ENCODE assay signal across 8 cellular contexts in genomic region chr19:48623556-48624066, GRCh38. TPM values are rescaled to one million over a fixed set of nuclear protein-coding genes. Genes with fewer than 3 reads are reported as not detected.
DNase-seq lines count a peak whose midpoint lies in the region; ATAC-seq and TF ChIP-seq lines count a peak whose summit lies in the region.

No MANE protein-coding gene starts in this region.

- peak overlapping the region; percentile 53 for H3K27ac ChIP-seq in ACC112 (ENCODE audit: low read depth, low read length)
- peak overlapping the region; percentile 84 for H3K27ac ChIP-seq in IMR-90 (ENCODE audit: insufficient read depth, low read length)
- H3K27ac ChIP-seq in breast epithelium, result peak overlapping the region; percentile 73 to 82

- POLR2A ChIA-PET in IMR-90 (lab: Charles Lee; ENCODE audit: unreplicated experiment), result interaction anchor here (0.6 kb wide), 1 partner anchor 249 kb away, joined by 17 read pairs; no protein-coding TSS in a partner anchor

- H3K27me3 ChIP-seq in ACC112 (ENCODE audit: insufficient read depth, low read length), result no peaks in the 10 kb centered on the region
- no peaks in the 10 kb centered on the region for H3K27me3 ChIP-seq in IMR-90 (ENCODE audit: control insufficient read depth, insufficient read depth, low read length)
- no peaks in the 10 kb centered on the region for H3K27me3 ChIP-seq in breast epithelium
- H3K27me3 ChIP-seq in mucosa of stomach (ENCODE audit: control insufficient read depth, insufficient read depth, low read length), result no peaks in the 10 kb centered on the region

- dilution Hi-C loops in IMR-90 (cut with HindIII; ENCODE audit: low sequenced_read_pairs, unreplicated experiment), result no loop called here

- H3K9me3 ChIP-seq in IMR-90 (ENCODE audit: control insufficient read depth, insufficient read depth, low read length), result no peaks in the 10 kb centered on the region
- H3K9me3 ChIP-seq in breast epithelium, result no peaks in the 10 kb centered on the region
- H3K9me3 ChIP-seq in mucosa of stomach (ENCODE audit: control insufficient read depth, low read length), result no peaks in the 10 kb centered on the region

- TF ChIP-seq RAD21 in IMR-90 (IDR thresholded peaks at IDR 0.05; ENCODE audit: low read length), result no peak

- peak overlapping the region; percentile 38 for H2BK120ac ChIP-seq in IMR-90 (ENCODE audit: low read depth, low read length)

- H3K36me3 ChIP-seq in ACC112 (ENCODE audit: insufficient read depth, low read length), result no peaks in the 10 kb centered on the region
- peaks cover 6% of the 10 kb centered on the region; the same call in 1 of the 2 replicates for H3K36me3 ChIP-seq in IMR-90 (ENCODE audit: control insufficient read depth, insufficient read depth, low read length)
- no peaks in the 10 kb centered on the region for H3K36me3 ChIP-seq in breast epithelium
- no peaks in the 10 kb centered on the region for H3K36me3 ChIP-seq in mucosa of stomach (ENCODE audit: control insufficient read depth, insufficient read depth, low read length)

- H3K79me2 ChIP-seq in ACC112 (ENCODE audit: control insufficient read depth, insufficient read depth, low read length, unreplicated experiment), result peaks cover 16% of the 10 kb centered on the region

- H3K9me1 ChIP-seq in IMR-90 (ENCODE audit: insufficient read depth, low read length), result peaks cover 4% of the 10 kb centered on the region

- peak overlapping the region; percentile 94 for H2AK9ac ChIP-seq in IMR-90 (replicated peaks; ENCODE audit: low read depth, low read length, poor library complexity)

- no peak for ATAC-seq in IMR-90 (ENCODE audit: low read depth)
- ATAC-seq in HG03196 (IDR thresholded peaks at IDR 0.05; ENCODE audit: unreplicated experiment), result no peak
- no peak for ATAC-seq in HG03280 (IDR thresholded peaks at IDR 0.05; ENCODE audit: unreplicated experiment)

- peak overlapping the region; percentile 17; the same call in 1 of the 2 replicates for H2BK20ac ChIP-seq in IMR-90 (ENCODE audit: low read depth, low read length)

- H4K20me1 ChIP-seq in IMR-90 (ENCODE audit: insufficient read depth, low read length), result peaks cover 3% of the 10 kb centered on the region

- H2AFZ ChIP-seq in ACC112 (ENCODE audit: low read length, unreplicated experiment) (peak overlapping the region; percentile 59), IMR-90 (replicated peaks; ENCODE audit: low read length, poor library complexity) (peak overlapping the region; percentile 87)

- H3K56ac ChIP-seq in IMR-90 (ENCODE audit: extremely low read depth, insufficient read depth, low read length), result peak overlapping the region; percentile 82

- no peak for TF ChIP-seq CTCF in IMR-90 (conservative IDR thresholded peaks at IDR 0.05; ENCODE audit: low read depth, low read length)
- TF ChIP-seq CTCF in breast epithelium (IDR thresholded peaks at IDR 0.05), result no peak

- H2BK5ac ChIP-seq in IMR-90 (ENCODE audit: low read depth, low read length, poor library complexity, severe bottlenecking), result peak overlapping the region; percentile 75

- peak overlapping the region; percentile 74 for H3K4me3 ChIP-seq in ACC112 (ENCODE audit: low read depth, low read length)
- peak overlapping the region; percentile 41 for H3K4me3 ChIP-seq in IMR-90 (ENCODE audit: insufficient read depth, low read depth, low read length)
- H3K4me3 ChIP-seq in breast epithelium, result peak overlapping the region; percentile 34 to 65 (median 50)
- H3K4me3 ChIP-seq in mucosa of stomach (ENCODE audit: low read length), result peak overlapping the region; percentile 29

- TF ChIP-seq POLR2A in IMR-90 (IDR thresholded peaks at IDR 0.05; ENCODE audit: low read depth, low read length) (no peak), breast epithelium (IDR thresholded peaks at IDR 0.05) (no peak)

- CTCF ChIA-PET in IMR-90 (lab: Yijun Ruan, JAX), result no interaction called here

- no TSS peak for BruUV-seq in IMR-90 (replicated peaks; lab: Mats Ljungman, UMichigan)

- DNase-seq in IMR-90 (no peak), breast epithelium (ENCODE audit: low spot score in 2 of 2) (no peak), foreskin melanocyte (no peak), NAMALWA (ENCODE audit: low spot score) (no peak)

- in situ Hi-C loops in IMR-90 (cut with MboI; ENCODE audit: low sequenced_read_pairs), result no loop called here

- H4K8ac ChIP-seq in IMR-90 (ENCODE audit: low read depth in 2 of 2, low read length in 2 of 2), result peak overlapping the region; percentile 88 to 94

- intact Hi-C loops in IMR-90 (cut with micrococcal nuclease), result no loop called here
- intact Hi-C loops in breast epithelium (cut with DNase I; ENCODE audit: low total_unique reads), result loop anchor here (2.0 kb wide), 1 partner anchor 71 kb away; the partner anchor contains the start of gene FUT2

- H3K23ac ChIP-seq in IMR-90 (ENCODE audit: low read depth, low read length), result peak overlapping the region; percentile 77

- 43% methylated on average over 1 of the region's 8 CpGs; no CpG with 5 or more reads in 1 of the 2 experiments for WGBS in IMR-90 (ENCODE audit: extremely low coverage in 2 of 2, insufficient read length in 1 of 2), 2 experiments

- H3K14ac ChIP-seq in IMR-90 (replicated peaks; ENCODE audit: low read depth, low read length), result peak overlapping the region; percentile 91

- peak overlapping the region; percentile 34; the same call in 1 of the 2 replicates for H3K18ac ChIP-seq in IMR-90 (ENCODE audit: low read depth, low read length)

- peak overlapping the region; percentile 66 for H4K5ac ChIP-seq in IMR-90 (ENCODE audit: low read depth, low read length)

- H2BK15ac ChIP-seq in IMR-90 (ENCODE audit: low read depth, low read length), result peak overlapping the region; percentile 17; the same call in 1 of the 3 replicates

- peaks cover 12% of the 10 kb centered on the region for H3K4me1 ChIP-seq in ACC112 (ENCODE audit: control insufficient read depth, insufficient read depth, low read length, unreplicated experiment)
- peaks cover 7% of the 10 kb centered on the region for H3K4me1 ChIP-seq in IMR-90 (ENCODE audit: control insufficient read depth, insufficient read depth, low read length)
- peaks cover 0 to 6% of the 10 kb centered on the region in 2 donors for H3K4me1 ChIP-seq in breast epithelium
- peaks cover 50% of the 10 kb centered on the region for H3K4me1 ChIP-seq in mucosa of stomach (ENCODE audit: control insufficient read depth, insufficient read depth, low read length)

- H2AK5ac ChIP-seq in IMR-90 (ENCODE audit: low read depth, low read length), result peak overlapping the region; percentile 38

- H3K9ac ChIP-seq in IMR-90 (ENCODE audit: low read depth, low read length) (peak overlapping the region; percentile 87), mucosa of stomach (ENCODE audit: low read length) (peak overlapping the region; percentile 38)

- H3K79me1 ChIP-seq in IMR-90 (ENCODE audit: low read depth in 1 of 2, low read length in 2 of 2), result peaks cover 13 to 36% of the 10 kb centered on the region in 2 experiments

- H3K4me2 ChIP-seq in IMR-90 (ENCODE audit: low read depth, low read length), result peak overlapping the region; percentile 90

- H4K91ac ChIP-seq in IMR-90 (ENCODE audit: insufficient read depth, low read depth, low read length), result peak overlapping the region; percentile 84

- peak overlapping the region; percentile 91 for H3K4ac ChIP-seq in IMR-90 (ENCODE audit: low read depth, low read length)

TF ChIP-seq in IMR-90, 13 proteins besides CTCF, POLR2A, EP300 and RAD21:
- peak; percentile 57 for TF ChIP-seq CEBPB (IDR thresholded peaks at IDR 0.05; ENCODE audit: low read depth, low read length)
- no peak for TF ChIP-seq BHLHE40 (IDR thresholded peaks at IDR 0.05; ENCODE audit: low read depth, low read length)
- TF ChIP-seq CHD1 (IDR thresholded peaks at IDR 0.05; ENCODE audit: low read depth, low read length), result 0 out of 2 replicates have a peak, but pooled peaks have one; percentile 37
- TF ChIP-seq ELK1 (IDR thresholded peaks at IDR 0.05; ENCODE audit: borderline replicate concordance, low read depth, low read length), result no peak
- no peak for TF ChIP-seq SMC3 (IDR thresholded peaks at IDR 0.05; ENCODE audit: low read depth, low read length)
- no peak for TF ChIP-seq FOS (IDR thresholded peaks at IDR 0.05; ENCODE audit: low read depth, low read length)

RNA-seq across cellular contexts. Expression of gene SPHK2, which starts 4.3 kb away (rescaled TPM):
- total RNA-seq in IMR-90 (2012; rRNA removed) (1.6 and 1.7 TPM in 2 replicates), breast epithelium (10 to 100 TPM in 2 of 3 donors, 1 to 10 TPM in 1; 7.4 to 10.8 (median 10.5) TPM)
- polyA plus RNA-seq in IMR-90 (2012; rRNA removed), result 9.9 and 11.9 TPM in 2 replicates
- 10.3 and 12.8 TPM in 2 replicates for polyA plus RNA-seq in IMR-90 (2012; cell fraction: cytosol; rRNA removed)
- polyA plus RNA-seq in IMR-90 (2012; cell fraction: nucleus; rRNA removed; ENCODE audit: low replicate concordance), result 24.1 and 56.8 TPM in 2 replicates

RNA-seq across cellular contexts. Expression of gene RPL18, which starts 4.6 kb away (rescaled TPM):
- 1,909 and 2,552 TPM in 2 replicates for total RNA-seq in IMR-90 (2012; rRNA removed)
- 1,897 and 2,254 TPM in 2 replicates for polyA plus RNA-seq in IMR-90 (2012; rRNA removed)
- 2,745 and 3,594 TPM in 2 replicates for polyA plus RNA-seq in IMR-90 (2012; cell fraction: cytosol; rRNA removed)
- 695 and 912 TPM in 2 replicates for polyA plus RNA-seq in IMR-90 (2012; cell fraction: nucleus; rRNA removed; ENCODE audit: low replicate concordance)
- total RNA-seq in breast epithelium, result 1,000 to 10,000 TPM; 1,880 to 2,937 (median 2,507) TPM

RNA-seq across cellular contexts. Expression of gene FAM83E, which starts 8.7 kb away (rescaled TPM):
- total RNA-seq in IMR-90 (2012; rRNA removed) (0.36 and 0.56 TPM in 2 replicates), breast epithelium (1 to 10 TPM in 2 of 3 donors, not detected in 1; 3.3 to 5.6 TPM)
- polyA plus RNA-seq in IMR-90 (2012; rRNA removed), result 0.05 and 0.17 TPM in 2 replicates
- polyA plus RNA-seq in IMR-90 (2012; cell fraction: cytosol; rRNA removed), result not detected in 2 replicates
- 0.11 and 0.25 TPM in 2 replicates for polyA plus RNA-seq in IMR-90 (2012; cell fraction: nucleus; rRNA removed; ENCODE audit: low replicate concordance)

RNA-seq across cellular contexts. Expression of gene DBP, which starts 13.6 kb away (rescaled TPM):
- total RNA-seq in IMR-90 (2012; rRNA removed) (2.5 and 3.6 TPM in 2 replicates), breast epithelium (10 to 100 TPM in 1 of 3 donors, 1 to 10 TPM in 2; 3.9 to 10.8 (median 5.0) TPM)
- polyA plus RNA-seq in IMR-90 (2012; rRNA removed), result 3.0 and 3.6 TPM in 2 replicates
- 2.9 and 6.3 TPM in 2 replicates for polyA plus RNA-seq in IMR-90 (2012; cell fraction: cytosol; rRNA removed)
- 2.2 and 2.6 TPM in 2 replicates for polyA plus RNA-seq in IMR-90 (2012; cell fraction: nucleus; rRNA removed; ENCODE audit: low replicate concordance)

RNA-seq across cellular contexts. Expression of gene SPACA4, which starts 17.1 kb away (rescaled TPM):
- total RNA-seq in IMR-90 (2012; rRNA removed) (not detected in 2 replicates), breast epithelium (not detected)
- polyA plus RNA-seq in IMR-90 (2012; rRNA removed), result not detected in 2 replicates
- polyA plus RNA-seq in IMR-90 (2012; cell fraction: cytosol; rRNA removed), result not detected in 2 replicates
- not detected in 2 replicates for polyA plus RNA-seq in IMR-90 (2012; cell fraction: nucleus; rRNA removed; ENCODE audit: low replicate concordance)
